In the genomic region with DNA sequence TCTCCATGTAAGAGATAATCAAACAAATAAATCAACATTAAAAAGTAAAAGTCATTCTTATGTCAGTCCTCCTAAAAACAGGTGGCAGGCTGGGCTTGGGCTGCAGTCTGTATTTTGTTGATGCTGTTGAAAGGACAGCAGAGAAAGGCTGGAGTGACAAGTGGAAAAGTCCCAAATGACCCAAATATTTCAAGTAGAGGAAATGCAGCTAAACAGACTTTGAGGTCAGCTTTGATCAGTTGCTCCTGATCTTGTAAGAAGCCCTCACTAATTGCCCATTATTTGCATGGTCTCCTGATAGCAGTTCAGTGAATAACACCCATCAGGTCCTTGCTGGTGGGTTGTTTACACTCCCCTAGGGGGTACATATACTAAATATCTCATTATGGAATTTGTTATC, we compare ENCODE assay signal across 31 cellular contexts. TPM values are rescaled to one million over a fixed set of nuclear protein-coding genes. Genes with fewer than 3 reads are reported as not detected.
"Had no signal": no experiment of that assay in that cellular context is flagged by ENCODE, and none has a peak within 500 bp of the region (broad histone marks: within the 10 kb centered on the region; RNA-seq: fewer than 3 reads in every experiment).

No MANE protein-coding gene starts in this region.

- FAIRE-seq: astrocyte, bronchial epithelial cell, frontal cortex had no signal

- H3K27ac Mint-ChIP-seq: activated CD4-positive, alpha-beta memory T cell treated with anti-CD3 and anti-CD28 coated beads for 36 hours; activated CD4-positive, alpha-beta T cell treated with anti-CD3 and anti-CD28 coated beads for 36 hours; activated CD4-positive, alpha-beta T cell treated with anti-CD3 and anti-CD28 coated beads, Interleukin-2, amount 10 ng/mL, durations not matched to agents 24 days and 14 days; activated CD8-positive, alpha-beta memory T cell treated with anti-CD3 and anti-CD28 coated beads, Interleukin-2, amount 10 ng/mL, durations not matched to agents 7 days and 5 days; activated CD8-positive, alpha-beta T cell treated with anti-CD3 and anti-CD28 coated beads, Interleukin-2, amount 10 ng/mL, durations not matched to agents 7 days and 5 days; activated naive CD4-positive, alpha-beta T cell treated with anti-CD3 and anti-CD28 coated beads, Interleukin-2, amount 10 ng/mL, durations not matched to agents 7 days and 5 days; activated naive CD4-positive, alpha-beta T cell treated with anti-CD3 and anti-CD28 coated beads, Interleukin-2, amount 50 U/mL, for 72 hours; activated naive CD8-positive, alpha-beta T cell treated with anti-CD3 and anti-CD28 coated beads, Interleukin-2, amount 10 ng/mL, durations not matched to agents 7 days and 5 days; activated T-cell treated with anti-CD3 and anti-CD28 coated beads, Interleukin-2, amount 50 U/mL, for 72 hours had no signal

- H3K36me3 Mint-ChIP-seq: activated CD4-positive, alpha-beta memory T cell treated with anti-CD3 and anti-CD28 coated beads for 36 hours; activated CD8-positive, alpha-beta memory T cell treated with anti-CD3 and anti-CD28 coated beads, Interleukin-2, amount 10 ng/mL, durations not matched to agents 7 days and 5 days; activated naive CD4-positive, alpha-beta T cell treated with anti-CD3 and anti-CD28 coated beads, Interleukin-2, amount 10 ng/mL, durations not matched to agents 7 days and 5 days; activated naive CD4-positive, alpha-beta T cell treated with anti-CD3 and anti-CD28 coated beads, Interleukin-2, amount 50 U/mL, for 72 hours; activated naive CD8-positive, alpha-beta T cell treated with anti-CD3 and anti-CD28 coated beads, Interleukin-2, amount 10 ng/mL, durations not matched to agents 7 days and 5 days had no signal

- H3K27ac ChIP-seq: brain microvascular endothelial cell, coronary artery had no signal

- H3K4me3 Mint-ChIP-seq: activated CD4-positive, alpha-beta memory T cell treated with anti-CD3 and anti-CD28 coated beads for 36 hours; activated CD4-positive, alpha-beta T cell treated with anti-CD3 and anti-CD28 coated beads for 36 hours; activated CD4-positive, alpha-beta T cell treated with anti-CD3 and anti-CD28 coated beads, Interleukin-2, amount 10 ng/mL, durations not matched to agents 24 days and 14 days; activated CD8-positive, alpha-beta memory T cell treated with anti-CD3 and anti-CD28 coated beads, Interleukin-2, amount 10 ng/mL, durations not matched to agents 7 days and 5 days; activated CD8-positive, alpha-beta T cell treated with anti-CD3 and anti-CD28 coated beads, Interleukin-2, amount 10 ng/mL, durations not matched to agents 7 days and 5 days; activated naive CD4-positive, alpha-beta T cell treated with anti-CD3 and anti-CD28 coated beads, Interleukin-2, amount 10 ng/mL, durations not matched to agents 7 days and 5 days; activated naive CD8-positive, alpha-beta T cell treated with anti-CD3 and anti-CD28 coated beads, Interleukin-2, amount 10 ng/mL, durations not matched to agents 7 days and 5 days; activated T-cell treated with anti-CD3 and anti-CD28 coated beads, Interleukin-2, amount 50 U/mL, for 72 hours; central memory CD8-positive, alpha-beta T cell had no signal

- H3K27me3 ChIP-seq: brain microvascular endothelial cell had no signal

- ATAC-seq: activated CD4-positive, alpha-beta T cell treated with anti-CD3 and anti-CD28 coated beads for 36 hours; activated CD8-positive, alpha-beta memory T cell treated with anti-CD3 and anti-CD28 coated beads, Interleukin-2, amount 10 ng/mL, durations not matched to agents 7 days and 5 days; activated CD8-positive, alpha-beta T cell treated with anti-CD3 and anti-CD28 coated beads, Interleukin-2, amount 10 ng/mL, durations not matched to agents 7 days and 5 days; activated naive CD4-positive, alpha-beta T cell treated with anti-CD3 and anti-CD28 coated beads, Interleukin-2, amount 50 U/mL, for 72 hours; activated T-cell treated with anti-CD3 and anti-CD28 coated beads, Interleukin-2, amount 50 U/mL, for 72 hours; esophagus mucosa had no signal

- H3K4me3 ChIP-seq: coronary artery had no signal

- H3K4me1 Mint-ChIP-seq: activated CD4-positive, alpha-beta T cell treated with anti-CD3 and anti-CD28 coated beads for 36 hours; activated CD4-positive, alpha-beta T cell treated with anti-CD3 and anti-CD28 coated beads, Interleukin-2, amount 10 ng/mL, durations not matched to agents 24 days and 14 days; activated CD8-positive, alpha-beta memory T cell treated with anti-CD3 and anti-CD28 coated beads, Interleukin-2, amount 10 ng/mL, durations not matched to agents 7 days and 5 days; activated naive CD4-positive, alpha-beta T cell treated with anti-CD3 and anti-CD28 coated beads, Interleukin-2, amount 10 ng/mL, durations not matched to agents 7 days and 5 days; activated naive CD8-positive, alpha-beta T cell treated with anti-CD3 and anti-CD28 coated beads, Interleukin-2, amount 10 ng/mL, durations not matched to agents 7 days and 5 days had no signal

- H3K36me3 ChIP-seq: brain microvascular endothelial cell had no signal

- H3K9me3 Mint-ChIP-seq: activated CD4-positive, alpha-beta memory T cell treated with anti-CD3 and anti-CD28 coated beads for 36 hours; activated CD4-positive, alpha-beta T cell treated with anti-CD3 and anti-CD28 coated beads, Interleukin-2, amount 10 ng/mL, durations not matched to agents 24 days and 14 days; activated naive CD4-positive, alpha-beta T cell treated with anti-CD3 and anti-CD28 coated beads, Interleukin-2, amount 10 ng/mL, durations not matched to agents 7 days and 5 days; activated naive CD4-positive, alpha-beta T cell treated with anti-CD3 and anti-CD28 coated beads, Interleukin-2, amount 50 U/mL, for 72 hours; activated naive CD8-positive, alpha-beta T cell treated with anti-CD3 and anti-CD28 coated beads, Interleukin-2, amount 10 ng/mL, durations not matched to agents 7 days and 5 days; activated T-cell treated with anti-CD3 and anti-CD28 coated beads, Interleukin-2, amount 50 U/mL, for 72 hours; central memory CD8-positive, alpha-beta T cell had no signal

- DNase-seq: activated CD4-positive, alpha-beta memory T cell treated with anti-CD3 and anti-CD28 coated beads for 36 hours; activated CD4-positive, alpha-beta T cell treated with anti-CD3 and anti-CD28 coated beads for 36 hours; activated CD4-positive, alpha-beta T cell treated with anti-CD3 and anti-CD28 coated beads, Interleukin-2, amount 10 ng/mL, durations not matched to agents 24 days and 14 days; activated CD4-positive, CD25-positive, alpha-beta regulatory T cell; activated CD4-positive, CD25-positive, alpha-beta regulatory T cell treated with anti-CD3 and anti-CD28 coated beads, Interleukin-2, amount 50 U/mL, for 72 hours; activated CD8-positive, alpha-beta memory T cell treated with anti-CD3 and anti-CD28 coated beads, Interleukin-2, amount 10 ng/mL, durations not matched to agents 7 days and 5 days; activated CD8-positive, alpha-beta memory T cell treated with anti-CD3 and anti-CD28 coated beads, Interleukin-2, amount 50 U/mL, for 4 hours; activated CD8-positive, alpha-beta T cell treated with anti-CD3 and anti-CD28 coated beads, Interleukin-2, amount 10 ng/mL, durations not matched to agents 7 days and 5 days; activated gamma-delta T cell; activated naive CD4-positive, alpha-beta T cell; activated naive CD4-positive, alpha-beta T cell treated with anti-CD3 and anti-CD28 coated beads, Interleukin-2, amount 10 ng/mL, durations not matched to agents 7 days and 5 days; activated naive CD8-positive, alpha-beta T cell treated with anti-CD3 and anti-CD28 coated beads, Interleukin-2, amount 10 ng/mL, durations not matched to agents 7 days and 5 days; activated T-cell treated with anti-CD3 and anti-CD28 coated beads, Interleukin-2, amount 50 U/mL, for 1 hour; activated T-cell treated with anti-CD3 and anti-CD28 coated beads, Interleukin-2, amount 50 U/mL, for 72 hours; amniotic stem cell; anterior cingulate cortex; brain microvascular endothelial cell; dermis blood vessel endothelial cell; effector CD8-positive, alpha-beta T cell; foreskin fibroblast; head of caudate nucleus; T-helper 2 cell had no signal

RNA-seq across cellular contexts. Expression of a gene that starts 24.9 kb away (rescaled TPM):
- total RNA-seq: activated CD4-positive, alpha-beta memory T cell treated with anti-CD3 and anti-CD28 coated beads for 36 hours; activated CD4-positive, alpha-beta T cell treated with anti-CD3 and anti-CD28 coated beads for 36 hours; activated CD4-positive, alpha-beta T cell treated with anti-CD3 and anti-CD28 coated beads, Interleukin-2, amount 10 ng/mL, durations not matched to agents 24 days and 14 days; activated CD8-positive, alpha-beta memory T cell treated with anti-CD3 and anti-CD28 coated beads for 36 hours; activated CD8-positive, alpha-beta memory T cell treated with anti-CD3 and anti-CD28 coated beads, Interleukin-2, amount 10 ng/mL, durations not matched to agents 7 days and 5 days; activated CD8-positive, alpha-beta T cell treated with anti-CD3 and anti-CD28 coated beads, Interleukin-2, amount 10 ng/mL, durations not matched to agents 7 days and 5 days; activated naive CD4-positive, alpha-beta T cell treated with anti-CD3 and anti-CD28 coated beads, Interleukin-2, amount 50 U/mL, for 72 hours; activated naive CD8-positive, alpha-beta T cell treated with anti-CD3 and anti-CD28 coated beads, Interleukin-2, amount 10 ng/mL, durations not matched to agents 7 days and 5 days; T-helper 1 cell treated with Interleukin-12 subunit alpha and Interleukin-12 subunit beta and Interleukin-4 antibody, amounts not matched to agents 30 ng/mL and 1 ng/mL, for 36 hours had no signal
